In genomic region chr3:189038773-189039720, GRCh38 we compare ENCODE assay signal across 18 cellular contexts.
DNase-seq lines count a peak whose midpoint lies in the region; TF ChIP-seq lines count a peak whose summit lies in the region.
"Had no signal": no experiment of that assay in that cellular context is flagged by ENCODE, and none has a peak within 500 bp of the region (broad histone marks: within the 10 kb centered on the region; RNA-seq: fewer than 3 reads in every experiment).

No MANE protein-coding gene starts in this region.

- no peak overlapping the region for H2AFZ ChIP-seq in hepatocyte

- H3K9me2 ChIP-seq in hepatocyte (replicated peaks; ENCODE audit: insufficient read depth), result no peaks in the 10 kb centered on the region

- no peaks in the 10 kb centered on the region for H3K9me3 Mint-ChIP-seq in endothelial cell (ENCODE audit: unreplicated experiment)

- no peaks in the 10 kb centered on the region for H3K36me3 ChIP-seq in hepatocyte (replicated peaks; ENCODE audit: insufficient read depth, low read depth)
- H3K36me3 ChIP-seq: BLaER1 treated with 17β-estradiol and CSF1 and Interleukin-3, amounts not matched to agents 10 nM and 100 nM; upper lobe of left lung had no signal

- no peaks in the 10 kb centered on the region for H3K27me3 ChIP-seq in hepatocyte
- H3K27me3 ChIP-seq: BLaER1 treated with 17β-estradiol and CSF1 and Interleukin-3, amounts not matched to agents 10 nM and 100 nM; upper lobe of left lung had no signal

- no peaks in the 10 kb centered on the region for H3K9me3 ChIP-seq in hepatocyte (ENCODE audit: low read depth)
- H3K9me3 ChIP-seq: upper lobe of left lung had no signal

- H3K4me2 ChIP-seq in hepatocyte, result no peak overlapping the region

- no peaks in the 10 kb centered on the region for H3K4me1 ChIP-seq in hepatocyte (ENCODE audit: insufficient read depth)

- no peak overlapping the region for H3K4me3 ChIP-seq in hepatocyte
- H3K4me3 ChIP-seq: BLaER1 treated with 17β-estradiol and CSF1 and Interleukin-3, amounts not matched to agents 10 nM and 100 nM; coronary artery; skin epidermis; upper lobe of left lung had no signal

- H3K27ac ChIP-seq in hepatocyte, result no peak overlapping the region
- H3K27ac ChIP-seq: 22Rv1; BLaER1 treated with 17β-estradiol and CSF1 and Interleukin-3, amounts not matched to agents 10 nM and 100 nM; coronary artery; upper lobe of left lung had no signal

- H3K27ac Mint-ChIP-seq in endothelial cell (ENCODE audit: unreplicated experiment), result no peak overlapping the region
- H3K27ac Mint-ChIP-seq: stimulated activated naive B cell treated with anti-CD40 and anti-IgM and Interleukin-4, amounts not matched to agents 10 μg/mL and 1 μg/mL and 100 μg/mL, for 72 hours had no signal

- no peaks in the 10 kb centered on the region for H3K36me3 Mint-ChIP-seq in endothelial cell (ENCODE audit: low read depth, unreplicated experiment)
- H3K36me3 Mint-ChIP-seq: stimulated activated naive B cell treated with anti-CD40 and anti-IgM and Interleukin-4, amounts not matched to agents 10 μg/mL and 1 μg/mL and 100 μg/mL, for 72 hours had no signal

- no peak overlapping the region for H3K4me3 Mint-ChIP-seq in endothelial cell (ENCODE audit: unreplicated experiment)
- H3K4me3 Mint-ChIP-seq: stimulated activated naive B cell treated with anti-CD40 and anti-IgM and Interleukin-4, amounts not matched to agents 10 μg/mL and 1 μg/mL and 100 μg/mL, for 72 hours had no signal

- H3K4me1 Mint-ChIP-seq in endothelial cell (ENCODE audit: unreplicated experiment), result peaks cover 5% of the 10 kb centered on the region

- H3K79me2 ChIP-seq in hepatocyte, result no peaks in the 10 kb centered on the region

- WGBS in hepatocyte (ENCODE audit: low lambda C conversion rate, missing lambda C conversion rate), result 93% methylated on average over 2 of the region's 2 CpGs

- peak; percentile 44 for DNase-seq in DMS 273 (lab: John Stamatoyannopoulos, UW; ENCODE audit: unreplicated experiment)
- no peak for DNase-seq in DMS 273 treated with DMSO at 0.1 percent for 48 hours (lab: John Stamatoyannopoulos, UW)
- peak; percentile 16 for DNase-seq in stimulated activated CD4-positive, alpha-beta T cell treated with anti-CD3 and anti-CD28 coated beads, Interleukin-1b, Interleukin-23, amount 100 ng/mL, for 48 hours
- DNase-seq in stimulated activated CD4-positive, alpha-beta T cell treated with anti-CD3 and anti-CD28 coated beads, Interleukin-2, amount 100 ng/mL, for 48 hours, result no peak
- DNase-seq in activated T-cell treated with anti-CD3 and anti-CD28 coated beads, Interleukin-2, amount 50 U/mL, for 48 hours, result peak; percentile 48 to 50
- no peak for DNase-seq in mucosa of gallbladder (ENCODE audit: low spot score)
- DNase-seq in endothelial cell (ENCODE audit: low spot score), result no peak
- DNase-seq in hepatocyte (ENCODE audit: low spot score), result no peak
- DNase-seq: HCEC 1CT; NCI-H1930; NCI-H510A; posterior cingulate gyrus; stimulated activated naive B cell treated with anti-CD40 and anti-IgM and Interleukin-4, amounts not matched to agents 10 μg/mL and 1 μg/mL and 100 μg/mL, for 72 hours; upper lobe of left lung had no signal

- no peaks in the 10 kb centered on the region for H4K20me1 ChIP-seq in hepatocyte (ENCODE audit: insufficient read depth, poor library complexity, severe bottlenecking)
- H4K20me1 ChIP-seq: BLaER1 treated with 17β-estradiol and CSF1 and Interleukin-3, amounts not matched to agents 10 nM and 100 nM had no signal

- H3K27me3 Mint-ChIP-seq in endothelial cell (ENCODE audit: unreplicated experiment), result no peaks in the 10 kb centered on the region
- H3K27me3 Mint-ChIP-seq: stimulated activated naive B cell treated with anti-CD40 and anti-IgM and Interleukin-4, amounts not matched to agents 10 μg/mL and 1 μg/mL and 100 μg/mL, for 72 hours had no signal

- no peak for TF ChIP-seq CTCF in endothelial cell (IDR thresholded peaks at IDR 0.05; ENCODE audit: unreplicated experiment)
- no peak for TF ChIP-seq CTCF in hepatocyte (IDR thresholded peaks at IDR 0.05; ENCODE audit: poor library complexity)

Comparison
In these comparisons a context has a peak if more than half of its experiments do, and no peak if none do; other contexts are left out.
1. DNase-seq: peak in DMS 273 (single experiment), stimulated activated CD4-positive, alpha-beta T cell treated with anti-CD3 and anti-CD28 coated beads, Interleukin-1b, Interleukin-23, amount 100 ng/mL, for 48 hours (single experiment) and activated T-cell treated with anti-CD3 and anti-CD28 coated beads, Interleukin-2, amount 50 U/mL, for 48 hours (2 of 2); none in DMS 273 treated with DMSO at 0.1 percent for 48 hours (single experiment), stimulated activated CD4-positive, alpha-beta T cell treated with anti-CD3 and anti-CD28 coated beads, Interleukin-2, amount 100 ng/mL, for 48 hours (0 of 2), mucosa of gallbladder (single experiment), endothelial cell (single experiment) and hepatocyte (single experiment).